9 cellular contexts compared by ENCODE assay signal in the genomic region with DNA sequence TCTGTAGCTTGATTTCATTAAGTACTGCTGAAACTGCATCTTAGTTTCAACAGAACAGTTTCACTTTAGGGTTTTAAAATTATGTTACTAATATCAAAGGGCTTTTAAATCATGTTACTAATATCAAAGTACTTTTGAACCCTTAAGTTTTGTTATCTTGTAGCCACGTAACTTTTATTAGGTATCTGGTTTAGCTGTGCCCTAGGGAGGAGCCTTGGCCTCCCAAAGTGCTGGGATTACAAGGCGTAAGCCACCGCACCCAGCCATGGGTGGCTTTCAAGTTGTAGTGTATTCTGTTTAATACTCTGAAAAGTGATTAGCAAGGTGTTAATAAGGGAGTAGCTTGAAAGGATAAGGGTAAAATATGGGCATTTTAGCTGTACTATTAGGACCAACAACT. TPM values are rescaled to one million over a fixed set of nuclear protein-coding genes. Genes with fewer than 3 reads are reported as not detected.
DNase-seq lines count a peak whose midpoint lies in the region; ATAC-seq and TF ChIP-seq lines count a peak whose summit lies in the region.
"Had no signal": no experiment of that assay in that cellular context is flagged by ENCODE, and none has a peak within 500 bp of the region (broad histone marks: within the 10 kb centered on the region; RNA-seq: fewer than 3 reads in every experiment).

No MANE protein-coding gene starts in this region.

- H3K27me3 ChIP-seq in HUES6 (ENCODE audit: control insufficient read depth, insufficient read depth, low read length) (no peaks in the 10 kb centered on the region), mammary epithelial cell (ENCODE audit: insufficient read depth, low read length) (no peaks in the 10 kb centered on the region), mucosa of rectum (ENCODE audit: control insufficient read depth in 2 of 2, insufficient read depth in 2 of 2, low read length in 2 of 2) (no peaks in the 10 kb centered on the region), heart left ventricle (no peaks in the 10 kb centered on the region), testis (no peaks in the 10 kb centered on the region)

- TF ChIP-seq CTCF in AG04449 (IDR thresholded peaks at IDR 0.05; ENCODE audit: insufficient read depth, low read length, missing control alignments) = no peak
- TF ChIP-seq CTCF in mammary epithelial cell (conservative IDR thresholded peaks at IDR 0.05 in 1 of 2, IDR thresholded peaks at IDR 0.05 in 1 of 2; ENCODE audit: extremely low read depth in 1 of 2, insufficient read depth in 1 of 2, low read depth in 1 of 2, low read length in 2 of 2) = no peak
- TF ChIP-seq CTCF in heart left ventricle (IDR thresholded peaks at IDR 0.05) = no peak
- TF ChIP-seq CTCF in testis (IDR thresholded peaks at IDR 0.05) = no peak

- BruUV-seq in mammary epithelial cell (replicated peaks; lab: Mats Ljungman, UMichigan) = no TSS peak

- 18% methylated on average over 3 of the region's 3 CpGs for WGBS in mammary epithelial cell (ENCODE audit: low coverage, missing lambda C conversion rate)
- 59 to 72% (median 64%) methylated on average over 3 of the region's 3 CpGs for WGBS in heart left ventricle, 4 donors
- WGBS in testis, 2 donors = 34 to 41% methylated on average over 3 of the region's 3 CpGs

- dilution Hi-C loops in mammary epithelial cell (cut with HindIII; ENCODE audit: low sequenced_read_pairs) = no loop called here

- H4K20me1 ChIP-seq in mammary epithelial cell (ENCODE audit: insufficient read depth, low read length) = no peaks in the 10 kb centered on the region

- H3K36me3 ChIP-seq in HUES6 (ENCODE audit: control insufficient read depth, insufficient read depth, low read length) = peaks cover 34% of the 10 kb centered on the region
- peaks cover 25% of the 10 kb centered on the region for H3K36me3 ChIP-seq in mammary epithelial cell (ENCODE audit: insufficient read depth, low read length)
- peaks cover 30 to 35% of the 10 kb centered on the region in 2 donors for H3K36me3 ChIP-seq in mucosa of rectum (ENCODE audit: control insufficient read depth in 2 of 2, insufficient read depth in 2 of 2, low read length in 2 of 2)
- peaks cover 0 to 44% (median 38%) of the 10 kb centered on the region in 9 donors for H3K36me3 ChIP-seq in heart left ventricle
- no peaks in the 10 kb centered on the region for H3K36me3 ChIP-seq in testis (ENCODE audit: low read depth, missing control alignments)

- H3K4me3 ChIP-seq in AG04449 (ENCODE audit: low read depth, low read length) = peak overlapping the region; percentile 99
- H3K4me3 ChIP-seq in HUES6 (ENCODE audit: low read depth, low read length) = peak overlapping the region; percentile 96
- H3K4me3 ChIP-seq in mammary epithelial cell (replicated peaks in 1 of 3; ENCODE audit: insufficient read depth in 1 of 3, low read depth in 2 of 3, low read length in 3 of 3) = peak overlapping the region; percentile 69 to 81 (median 75)
- H3K4me3 ChIP-seq in mucosa of rectum (ENCODE audit: low read length in 2 of 2) = peak overlapping the region; percentile 89 to 92
- peak overlapping the region in 5 of 12 donors; percentile 65 to 83 (median 73) for H3K4me3 ChIP-seq in heart left ventricle
- H3K4me3 ChIP-seq in testis = no peak overlapping the region

- POLR2A ChIA-PET in AG04449 (lab: Yijun Ruan, JAX) = no interaction called here

- no peak overlapping the region for H2AFZ ChIP-seq in mammary epithelial cell (ENCODE audit: low read depth, low read length)

- H3K4me1 ChIP-seq in HUES6 (ENCODE audit: control insufficient read depth, insufficient read depth, low read length) (peaks cover 26% of the 10 kb centered on the region), mammary epithelial cell (ENCODE audit: insufficient read depth, low read length) (peaks cover 20% of the 10 kb centered on the region), mucosa of rectum (ENCODE audit: control insufficient read depth in 2 of 2, insufficient read depth in 2 of 2, low read length in 2 of 2) (peaks cover 11 to 21% of the 10 kb centered on the region in 2 donors), heart left ventricle (peaks cover 8 to 35% (median 15%) of the 10 kb centered on the region in 12 donors), testis (peaks cover 11% of the 10 kb centered on the region)

- no peak for ATAC-seq in heart left ventricle

- TF ChIP-seq POLR2A in heart left ventricle (IDR thresholded peaks at IDR 0.05) (no peak), testis (IDR thresholded peaks at IDR 0.05) (no peak)

- H3K79me2 ChIP-seq in mammary epithelial cell (ENCODE audit: insufficient read depth, low read length) = peaks cover 53% of the 10 kb centered on the region

- H3K4me2 ChIP-seq in mammary epithelial cell (ENCODE audit: insufficient read depth, low read depth, low read length) = peak overlapping the region; percentile 97

- intact Hi-C loops in mammary epithelial cell (cut with micrococcal nuclease) = no loop called here
- intact Hi-C loops in heart left ventricle (cut with DNase I) = loop anchor here in 8 of 10 donors (2.0 to 10.0 kb wide), 6 partner anchors 55 to 425 kb away; a partner anchor contains a TSS
- intact Hi-C loops in testis (cut with DNase I; ENCODE audit: low total_unique reads) = no loop called here

- no peaks in the 10 kb centered on the region for H3K9me3 ChIP-seq in HUES6 (ENCODE audit: control insufficient read depth, insufficient read depth, low read depth, low read length)
- H3K9me3 ChIP-seq in mammary epithelial cell (replicated peaks; ENCODE audit: insufficient read depth, low read length) = no peaks in the 10 kb centered on the region
- H3K9me3 ChIP-seq in mucosa of rectum (ENCODE audit: control insufficient read depth in 2 of 2, low read length in 2 of 2) = no peaks in the 10 kb centered on the region
- H3K9me3 ChIP-seq in heart left ventricle = no peaks in the 10 kb centered on the region
- no peaks in the 10 kb centered on the region for H3K9me3 ChIP-seq in testis

- no peak for DNase-seq in AG04449 (ENCODE audit: low read depth, low spot score)
- no peak for DNase-seq in mammary epithelial cell
- no peak for DNase-seq in SKM-1 treated with dmso at 0.1 percent for 144 hours (lab: John Stamatoyannopoulos, UW; ENCODE audit: unreplicated experiment)
- DNase-seq in heart left ventricle = no peak
- DNase-seq in NCI-H1048 (lab: John Stamatoyannopoulos, UW) = no peak
- no peak for DNase-seq in testis
- DNase-seq: NCI-H1417 had no signal

- CTCF ChIA-PET in AG04449 (lab: Yijun Ruan, JAX) (interaction anchor here (1.1 to 4.3 kb wide), 3 partner anchors 12 to 122 kb away, joined by 3 to 30 read pairs (median 15); a partner anchor contains a TSS), mammary epithelial cell (lab: Charles Lee; ENCODE audit: low non-redundant PET) (interaction anchor here (0.6 kb wide), 1 partner anchor 20 kb away, joined by 4 read pairs; no protein-coding TSS in a partner anchor)

- in situ Hi-C loops in mammary epithelial cell (cut with MboI; ENCODE audit: low sequenced_read_pairs in 2 of 2) = loop anchor here in 1 of 2 donors (25.0 kb wide), 3 partner anchors 110 to 415 kb away; a partner anchor contains a TSS

- H3K9ac ChIP-seq in HUES6 (ENCODE audit: low read length) (peak overlapping the region; percentile 90), mammary epithelial cell (ENCODE audit: insufficient read depth, low read length) (peak overlapping the region; percentile 81), mucosa of rectum (ENCODE audit: low read depth in 1 of 2, low read length in 2 of 2) (peak overlapping the region in 1 of 2 donors; percentile 24)

- H3K27ac ChIP-seq in HUES6 (ENCODE audit: low read depth, low read length) = peak overlapping the region; percentile 25; the same call in 1 of the 2 replicates
- H3K27ac ChIP-seq in mammary epithelial cell (ENCODE audit: insufficient read depth, low read depth, low read length) = peak overlapping the region; percentile 54
- peak overlapping the region; percentile 43 to 49 for H3K27ac ChIP-seq in mucosa of rectum (ENCODE audit: low read depth in 2 of 2, low read length in 2 of 2)
- H3K27ac ChIP-seq in heart left ventricle = peak overlapping the region in 1 of 12 donors; percentile 6
- H3K27ac ChIP-seq in testis = no peak overlapping the region

RNA-seq across cellular contexts. Expression of a gene that starts 2.0 kb away (rescaled TPM):
- total RNA-seq in mammary epithelial cell (10 to 100 TPM; 52.5 to 59.7 TPM), heart left ventricle (10 to 100 TPM; 10.7 to 32.2 (median 18.5) TPM), testis (10 to 100 TPM; 28.1 to 30.9 TPM)
- polyA plus RNA-seq in mammary epithelial cell (18.3 TPM), heart left ventricle (1 to 10 TPM; 5.6 to 9.5 TPM), testis (ENCODE audit: insufficient read depth, low read depth, low replicate concordance) (13.8 TPM)
- polyA minus RNA-seq in mammary epithelial cell = 85.9 TPM

RNA-seq across cellular contexts. Expression of a gene that starts 55.4 kb away (rescaled TPM):
- 10 to 100 TPM; 10.7 to 20.2 TPM for total RNA-seq in mammary epithelial cell
- polyA plus RNA-seq in mammary epithelial cell = 7.8 TPM
- 60.4 TPM for polyA minus RNA-seq in mammary epithelial cell
- 10 to 100 TPM; 23.5 to 31.7 (median 26.8) TPM for total RNA-seq in heart left ventricle
- 10 to 100 TPM; 14.4 to 24.6 TPM for polyA plus RNA-seq in heart left ventricle
- 10 to 100 TPM; 50.7 to 62.0 TPM for total RNA-seq in testis
- 42.9 TPM for polyA plus RNA-seq in testis (ENCODE audit: insufficient read depth, low read depth, low replicate concordance)

Comparison
In these comparisons a context has a peak if more than half of its experiments do, and no peak if none do; other contexts are left out.
1. H3K4me3 ChIP-seq: peak in AG04449 (single experiment), HUES6 (single experiment), mammary epithelial cell (3 of 3) and mucosa of rectum (2 of 2); none in testis (0 of 2).
2. H3K27ac ChIP-seq: peak in HUES6 (single experiment), mammary epithelial cell (single experiment) and mucosa of rectum (2 of 2); none in testis (0 of 2).
3. intact Hi-C loops: an anchor here in heart left ventricle (2.0 to 10.0 kb wide); none called in mammary epithelial cell and testis.